ENCODE assay signal across 1 cellular context in the genomic region with DNA sequence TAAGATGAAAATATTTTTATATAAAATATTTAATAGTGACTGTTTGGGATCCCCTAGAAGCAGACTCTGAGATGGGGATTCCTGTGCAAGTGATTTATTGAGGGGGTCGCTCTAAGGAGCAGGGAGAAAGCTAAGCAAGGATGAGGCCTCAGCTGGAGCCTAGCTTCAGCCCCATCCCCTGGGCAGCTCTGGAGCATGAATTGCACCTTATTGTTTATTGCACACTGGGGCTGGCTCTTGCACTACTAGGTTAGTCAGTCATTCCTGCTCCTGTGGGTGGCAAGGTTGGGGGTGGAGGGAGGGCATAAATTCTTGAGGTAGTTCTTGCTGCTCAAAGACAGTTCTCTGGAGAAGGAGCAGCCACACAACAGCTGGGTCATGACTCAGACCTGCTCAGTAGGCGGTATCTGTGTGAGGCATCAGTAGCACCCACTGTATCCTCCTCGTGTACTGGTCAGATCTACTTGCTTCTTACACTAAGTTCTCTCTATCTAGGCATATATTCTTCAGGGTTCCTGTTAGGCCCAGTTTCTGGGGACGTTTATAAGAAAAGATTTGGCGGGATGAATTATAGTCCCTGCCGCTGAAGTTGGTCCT.
TF ChIP-seq lines count a peak whose summit lies in the region.

No MANE protein-coding gene starts in this region.

TF ChIP-seq in WTC11, 78 proteins besides CTCF, POLR2A, EP300 and RAD21 (continued from another document):
- TF ChIP-seq, protein P1, sequence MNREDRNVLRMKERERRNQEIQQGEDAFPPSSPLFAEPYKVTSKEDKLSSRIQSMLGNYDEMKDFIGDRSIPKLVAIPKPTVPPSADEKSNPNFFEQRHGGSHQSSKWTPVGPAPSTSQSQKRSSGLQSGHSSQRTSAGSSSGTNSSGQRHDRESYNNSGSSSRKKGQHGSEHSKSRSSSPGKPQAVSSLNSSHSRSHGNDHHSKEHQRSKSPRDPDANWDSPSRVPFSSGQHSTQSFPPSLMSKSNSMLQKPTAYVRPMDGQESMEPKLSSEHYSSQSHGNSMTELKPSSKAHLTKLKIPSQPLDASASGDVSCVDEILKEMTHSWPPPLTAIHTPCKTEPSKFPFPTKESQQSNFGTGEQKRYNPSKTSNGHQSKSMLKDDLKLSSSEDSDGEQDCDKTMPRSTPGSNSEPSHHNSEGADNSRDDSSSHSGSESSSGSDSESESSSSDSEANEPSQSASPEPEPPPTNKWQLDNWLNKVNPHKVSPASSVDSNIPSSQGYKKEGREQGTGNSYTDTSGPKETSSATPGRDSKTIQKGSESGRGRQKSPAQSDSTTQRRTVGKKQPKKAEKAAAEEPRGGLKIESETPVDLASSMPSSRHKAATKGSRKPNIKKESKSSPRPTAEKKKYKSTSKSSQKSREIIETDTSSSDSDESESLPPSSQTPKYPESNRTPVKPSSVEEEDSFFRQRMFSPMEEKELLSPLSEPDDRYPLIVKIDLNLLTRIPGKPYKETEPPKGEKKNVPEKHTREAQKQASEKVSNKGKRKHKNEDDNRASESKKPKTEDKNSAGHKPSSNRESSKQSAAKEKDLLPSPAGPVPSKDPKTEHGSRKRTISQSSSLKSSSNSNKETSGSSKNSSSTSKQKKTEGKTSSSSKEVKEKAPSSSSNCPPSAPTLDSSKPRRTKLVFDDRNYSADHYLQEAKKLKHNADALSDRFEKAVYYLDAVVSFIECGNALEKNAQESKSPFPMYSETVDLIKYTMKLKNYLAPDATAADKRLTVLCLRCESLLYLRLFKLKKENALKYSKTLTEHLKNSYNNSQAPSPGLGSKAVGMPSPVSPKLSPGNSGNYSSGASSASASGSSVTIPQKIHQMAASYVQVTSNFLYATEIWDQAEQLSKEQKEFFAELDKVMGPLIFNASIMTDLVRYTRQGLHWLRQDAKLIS (CRISPR knock-in tag; IDR thresholded peaks at IDR 0.05; ENCODE audit: borderline replicate concordance), result no peak
- no peak for TF ChIP-seq ZNF263 (CRISPR knock-in tag; IDR thresholded peaks at IDR 0.05; ENCODE audit: low read depth)
- TF ChIP-seq, protein P2, sequence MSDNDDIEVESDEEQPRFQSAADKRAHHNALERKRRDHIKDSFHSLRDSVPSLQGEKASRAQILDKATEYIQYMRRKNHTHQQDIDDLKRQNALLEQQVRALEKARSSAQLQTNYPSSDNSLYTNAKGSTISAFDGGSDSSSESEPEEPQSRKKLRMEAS (CRISPR knock-in tag; IDR thresholded peaks at IDR 0.05), result no peak
- TF ChIP-seq, protein P3, sequence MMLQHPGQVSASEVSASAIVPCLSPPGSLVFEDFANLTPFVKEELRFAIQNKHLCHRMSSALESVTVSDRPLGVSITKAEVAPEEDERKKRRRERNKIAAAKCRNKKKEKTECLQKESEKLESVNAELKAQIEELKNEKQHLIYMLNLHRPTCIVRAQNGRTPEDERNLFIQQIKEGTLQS (CRISPR knock-in tag; conservative IDR thresholded peaks at IDR 0.05), result no peak
- no peak for TF ChIP-seq GRHL2 (CRISPR knock-in tag; IDR thresholded peaks at IDR 0.05; ENCODE audit: insufficient replicate concordance, severe bottlenecking)
